In the genomic region with DNA sequence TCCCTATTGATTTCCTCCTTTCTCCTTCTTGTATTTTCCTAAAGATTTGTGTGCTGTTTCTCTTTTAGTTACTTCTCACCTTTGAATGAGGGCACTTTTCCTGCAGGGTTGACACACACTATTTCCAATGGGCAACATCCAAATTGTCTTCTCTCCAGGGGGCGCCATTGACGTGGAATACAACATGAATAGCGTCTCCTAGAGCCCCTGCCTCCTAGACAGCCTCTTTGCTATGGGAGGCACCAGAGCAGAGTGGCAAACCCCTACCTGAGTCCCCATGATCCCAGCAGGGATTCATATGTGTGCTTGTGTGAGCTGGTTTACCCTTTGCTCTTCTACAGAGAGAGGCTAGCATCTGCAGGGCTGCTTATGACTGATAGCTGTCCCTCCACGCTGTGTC, we compare ENCODE assay signal across 8 cellular contexts.
A peak's percentile ranks its signal among the peaks of the same experiment; 100 is the strongest.
DNase-seq lines count a peak whose midpoint lies in the region; ATAC-seq and TF ChIP-seq lines count a peak whose summit lies in the region.

No MANE protein-coding gene starts in this region.

- H3K27me3 Mint-ChIP-seq in natural killer cell treated with Interleukin-12 subunit alpha and Interleukin-12 subunit beta and Interleukin-15 and Interleukin-18, amount 100 ng/mL, for 72 hours = no peaks in the 10 kb centered on the region

- intact Hi-C loops in esophagus squamous epithelium (cut with DNase I) (no loop called here), stomach (cut with DNase I; ENCODE audit: low total_unique reads) (no loop called here)

- TF ChIP-seq CTCF in esophagus squamous epithelium (IDR thresholded peaks at IDR 0.05) = peak in 5 of 6 experiments; percentile 22 to 55 (median 39)
- peak in 4 of 7 experiments; percentile 17 to 49 (median 48) for TF ChIP-seq CTCF in stomach (IDR thresholded peaks at IDR 0.05)

- ATAC-seq in natural killer cell treated with Interleukin-12 subunit alpha and Interleukin-12 subunit beta and Interleukin-15 and Interleukin-18, amount 100 ng/mL, for 72 hours = peak; percentile 64 to 76
- ATAC-seq in GM21576 (IDR thresholded peaks at IDR 0.05; ENCODE audit: unreplicated experiment) = no peak

- no peak for TF ChIP-seq EP300 in stomach (IDR thresholded peaks at IDR 0.05)

- H3K9me3 ChIP-seq in esophagus squamous epithelium = no peaks in the 10 kb centered on the region
- H3K9me3 ChIP-seq in stomach = no peaks in the 10 kb centered on the region

- H3K27ac ChIP-seq in esophagus squamous epithelium (no peak overlapping the region), stomach (no peak overlapping the region)

- H3K9me3 Mint-ChIP-seq in natural killer cell treated with Interleukin-12 subunit alpha and Interleukin-12 subunit beta and Interleukin-15 and Interleukin-18, amount 100 ng/mL, for 72 hours = no peaks in the 10 kb centered on the region

- H3K36me3 Mint-ChIP-seq in natural killer cell treated with Interleukin-12 subunit alpha and Interleukin-12 subunit beta and Interleukin-15 and Interleukin-18, amount 100 ng/mL, for 72 hours = no peaks in the 10 kb centered on the region

- no peak overlapping the region for H3K4me3 Mint-ChIP-seq in natural killer cell treated with Interleukin-12 subunit alpha and Interleukin-12 subunit beta and Interleukin-15 and Interleukin-18, amount 100 ng/mL, for 72 hours

- H3K36me3 ChIP-seq in esophagus squamous epithelium (no peaks in the 10 kb centered on the region), stomach (no peaks in the 10 kb centered on the region)

- H3K4me1 Mint-ChIP-seq in natural killer cell treated with Interleukin-12 subunit alpha and Interleukin-12 subunit beta and Interleukin-15 and Interleukin-18, amount 100 ng/mL, for 72 hours (ENCODE audit: low read depth in 2 of 2) = peaks cover 3 to 5% of the 10 kb centered on the region in 2 donors

- DNase-seq in activated gamma-delta T cell treated with Interleukin-2 at 50 U/mL for 16 hours = peak; percentile 53
- no peak for DNase-seq in activated gamma-delta T cell (lab: John Stamatoyannopoulos, UW)
- DNase-seq in NCI-H774 (lab: John Stamatoyannopoulos, UW) = peak; percentile 39
- peak; percentile 49 for DNase-seq in activated CD8-positive, alpha-beta memory T cell treated with anti-CD3 and anti-CD28 coated beads, Interleukin-2, amount 50 U/mL, for 4 hours
- DNase-seq in esophagus squamous epithelium (lab: John Stamatoyannopoulos, UW) = no peak
- no peak for DNase-seq in natural killer cell treated with Interleukin-12 subunit alpha and Interleukin-12 subunit beta and Interleukin-15 and Interleukin-18, amount 100 ng/mL, for 72 hours (ENCODE audit: low spot score)
- peak; percentile 68 for DNase-seq in stomach

- H3K4me3 ChIP-seq in esophagus squamous epithelium (no peak overlapping the region), stomach (no peak overlapping the region)

- TF ChIP-seq POLR2A in esophagus squamous epithelium (IDR thresholded peaks at IDR 0.05) = no peak
- TF ChIP-seq POLR2A in stomach (IDR thresholded peaks at IDR 0.05) = no peak

- H3K27me3 ChIP-seq in esophagus squamous epithelium (no peaks in the 10 kb centered on the region), stomach (no peaks in the 10 kb centered on the region)

- H3K27ac Mint-ChIP-seq in natural killer cell treated with Interleukin-12 subunit alpha and Interleukin-12 subunit beta and Interleukin-15 and Interleukin-18, amount 100 ng/mL, for 72 hours = no peak overlapping the region

- H3K4me1 ChIP-seq in esophagus squamous epithelium (peaks cover 0 to 30% (median 3%) of the 10 kb centered on the region in 3 donors), stomach (peaks cover 0 to 4% (median 0%) of the 10 kb centered on the region in 4 donors)

- WGBS in esophagus squamous epithelium, 2 donors = 21 to 25% methylated on average over 4 of the region's 4 CpGs
- 25 to 29% (median 27%) methylated on average over 4 of the region's 4 CpGs for WGBS in stomach, 5 donors

Comparison
In these comparisons a context has a peak if more than half of its experiments do, and no peak if none do; other contexts are left out.
1. DNase-seq: peak in activated gamma-delta T cell treated with Interleukin-2 at 50 U/mL for 16 hours (single experiment), NCI-H774 (single experiment), activated CD8-positive, alpha-beta memory T cell treated with anti-CD3 and anti-CD28 coated beads, Interleukin-2, amount 50 U/mL, for 4 hours (single experiment) and stomach (single experiment); none in activated gamma-delta T cell (single experiment), esophagus squamous epithelium (single experiment) and natural killer cell treated with Interleukin-12 subunit alpha and Interleukin-12 subunit beta and Interleukin-15 and Interleukin-18, amount 100 ng/mL, for 72 hours (single experiment).